Comparison of ENCODE assay signal across 20 cellular contexts in the genomic region with DNA sequence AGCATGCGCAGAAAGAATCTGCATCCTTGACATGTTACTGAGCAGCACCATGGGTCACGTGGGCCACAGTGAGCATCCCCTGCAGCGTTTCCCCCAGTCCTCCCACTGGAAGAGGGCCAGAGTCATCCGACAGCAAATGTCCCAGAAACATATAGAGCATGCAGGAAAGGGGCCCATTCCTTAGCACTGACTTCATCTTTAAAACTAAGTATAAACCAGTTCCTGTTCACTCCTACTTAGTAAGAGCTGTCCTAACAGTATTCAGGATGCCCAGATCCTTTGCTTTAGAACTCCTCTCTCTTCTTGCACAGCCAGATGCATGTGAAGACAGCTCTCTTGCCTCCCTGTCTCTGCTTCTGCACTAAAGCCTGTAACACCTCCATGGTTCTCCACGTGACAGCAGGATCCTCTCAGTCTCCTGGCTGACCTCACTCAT.
DNase-seq lines count a peak whose midpoint lies in the region; ATAC-seq, FAIRE-seq and TF ChIP-seq lines count a peak whose summit lies in the region.
"Had no signal": no experiment of that assay in that cellular context is flagged by ENCODE, and none has a peak within 500 bp of the region (broad histone marks: within the 10 kb centered on the region; RNA-seq: fewer than 3 reads in every experiment).

No MANE protein-coding gene starts in this region.

- no peaks in the 10 kb centered on the region for H4K20me1 ChIP-seq in fibroblast of lung (ENCODE audit: control insufficient read depth, extremely low read depth, insufficient read depth, low read length)

- H3K4me1 Mint-ChIP-seq in mesothelial cell of epicardium, result peaks cover 11% of the 10 kb centered on the region
- H3K4me1 Mint-ChIP-seq: activated naive CD8-positive, alpha-beta T cell treated with anti-CD3 and anti-CD28 coated beads, Interleukin-2, amount 50 U/mL, for 24 hours; stimulated activated effector memory CD8-positive, alpha-beta T cell treated with anti-CD3 and anti-CD28 coated beads, Interleukin-12 subunit alpha, Interleukin-12 subunit beta, amount 100 ng/mL, for 72 hours had no signal

- H3K4me1 ChIP-seq in fibroblast of lung (ENCODE audit: control insufficient read depth, extremely low read depth, insufficient read depth, low read length) (peaks cover 20% of the 10 kb centered on the region), small intestine (ENCODE audit: control insufficient read depth in 2 of 2, insufficient read depth in 1 of 2, low read depth in 1 of 2, low read length in 1 of 2) (no peaks in the 10 kb centered on the region)
- H3K4me1 ChIP-seq: upper lobe of right lung had no signal

- no peaks in the 10 kb centered on the region for H3K9me3 ChIP-seq in fibroblast of lung (ENCODE audit: control insufficient read depth, insufficient read depth, low read depth, low read length)
- H3K9me3 ChIP-seq in small intestine (ENCODE audit: control insufficient read depth, low read depth), result no peaks in the 10 kb centered on the region
- H3K9me3 ChIP-seq: upper lobe of right lung had no signal

- H2AFZ ChIP-seq in fibroblast of lung (ENCODE audit: low read length), result peak overlapping the region; percentile 17

- WGBS in small intestine, 3 donors, result 68 to 91% (median 86%) methylated on average over 5 of the region's 5 CpGs

- peaks cover 3% of the 10 kb centered on the region for H3K36me3 Mint-ChIP-seq in mesothelial cell of epicardium
- H3K36me3 Mint-ChIP-seq: stimulated activated effector memory CD8-positive, alpha-beta T cell treated with anti-CD3 and anti-CD28 coated beads, Interleukin-12 subunit alpha, Interleukin-12 subunit beta, amount 100 ng/mL, for 72 hours had no signal

- H3K9me3 Mint-ChIP-seq in mesothelial cell of epicardium, result peaks cover 4% of the 10 kb centered on the region
- H3K9me3 Mint-ChIP-seq: activated naive CD8-positive, alpha-beta T cell treated with anti-CD3 and anti-CD28 coated beads, Interleukin-2, amount 50 U/mL, for 24 hours; activated T-cell treated with anti-CD3 and anti-CD28 coated beads, Interleukin-2, amount 50 U/mL, for 24 hours; stimulated activated effector memory CD8-positive, alpha-beta T cell treated with anti-CD3 and anti-CD28 coated beads, Interleukin-12 subunit alpha, Interleukin-12 subunit beta, amount 100 ng/mL, for 72 hours had no signal

- no peaks in the 10 kb centered on the region for H3K79me2 ChIP-seq in fibroblast of lung (ENCODE audit: control insufficient read depth, insufficient read depth, low read length)

- peak overlapping the region; percentile 76 for H3K27ac Mint-ChIP-seq in mesothelial cell of epicardium
- H3K27ac Mint-ChIP-seq: activated naive CD8-positive, alpha-beta T cell treated with anti-CD3 and anti-CD28 coated beads, Interleukin-2, amount 50 U/mL, for 24 hours; activated T-cell treated with anti-CD3 and anti-CD28 coated beads, Interleukin-2, amount 50 U/mL, for 24 hours; stimulated activated effector memory CD8-positive, alpha-beta T cell treated with anti-CD3 and anti-CD28 coated beads, Interleukin-12 subunit alpha, Interleukin-12 subunit beta, amount 100 ng/mL, for 72 hours had no signal

- H3K4me3 ChIP-seq in fibroblast of lung (replicated peaks in 1 of 4; ENCODE audit: control extremely low read depth in 1 of 4, insufficient read depth in 1 of 4, low read depth in 3 of 4, low read length in 4 of 4) (no peak overlapping the region), small intestine (ENCODE audit: low read depth in 1 of 2, low read length in 2 of 2) (no peak overlapping the region)
- H3K4me3 ChIP-seq: upper lobe of right lung had no signal

- ATAC-seq in SK-N-SH treated with all-trans-retinoic acid at 6 μM for 48 hours, result peak; percentile 88
- no peak for ATAC-seq in HG03097 (IDR thresholded peaks at IDR 0.05; ENCODE audit: low FRiP score, unreplicated experiment)
- ATAC-seq: activated naive CD8-positive, alpha-beta T cell treated with anti-CD3 and anti-CD28 coated beads, Interleukin-2, amount 50 U/mL, for 24 hours; stimulated activated effector memory CD8-positive, alpha-beta T cell treated with anti-CD3 and anti-CD28 coated beads, Interleukin-12 subunit alpha, Interleukin-12 subunit beta, amount 100 ng/mL, for 72 hours; upper lobe of right lung had no signal

- H3K27ac ChIP-seq in fibroblast of lung (ENCODE audit: insufficient read depth, low read length) (peak overlapping the region; percentile 13), small intestine (ENCODE audit: low read depth in 1 of 2, low read length in 1 of 2) (no peak overlapping the region), substantia nigra (ENCODE audit: low read depth, low read length, poor library complexity, severe bottlenecking) (no peak overlapping the region)
- H3K27ac ChIP-seq: C4-2B, upper lobe of right lung had no signal

- no peak overlapping the region for H3K9ac ChIP-seq in fibroblast of lung (ENCODE audit: insufficient read depth, low read length)

- H3K36me3 ChIP-seq in fibroblast of lung (ENCODE audit: control insufficient read depth, insufficient read depth, low read length) (no peaks in the 10 kb centered on the region), small intestine (ENCODE audit: control insufficient read depth in 2 of 2, insufficient read depth in 2 of 2, low read length in 2 of 2) (no peaks in the 10 kb centered on the region)
- H3K36me3 ChIP-seq: upper lobe of right lung had no signal

- H3K4me3 Mint-ChIP-seq in mesothelial cell of epicardium, result no peak overlapping the region
- H3K4me3 Mint-ChIP-seq: activated naive CD8-positive, alpha-beta T cell treated with anti-CD3 and anti-CD28 coated beads, Interleukin-2, amount 50 U/mL, for 24 hours; activated T-cell treated with anti-CD3 and anti-CD28 coated beads, Interleukin-2, amount 50 U/mL, for 24 hours; stimulated activated effector memory CD8-positive, alpha-beta T cell treated with anti-CD3 and anti-CD28 coated beads, Interleukin-12 subunit alpha, Interleukin-12 subunit beta, amount 100 ng/mL, for 72 hours had no signal

- no peaks in the 10 kb centered on the region for H3K27me3 ChIP-seq in fibroblast of lung (ENCODE audit: control insufficient read depth, insufficient read depth, low read length)
- H3K27me3 ChIP-seq in small intestine (ENCODE audit: control insufficient read depth in 2 of 2, insufficient read depth in 2 of 2, low read length in 2 of 2), result no peaks in the 10 kb centered on the region
- H3K27me3 ChIP-seq: upper lobe of right lung had no signal

- TF ChIP-seq CTCF in fibroblast of lung (conservative IDR thresholded peaks at IDR 0.05 in 1 of 2, IDR thresholded peaks at IDR 0.05 in 1 of 2; ENCODE audit: low read depth in 1 of 2, low read length in 2 of 2), result no peak
- no peak for TF ChIP-seq CTCF in mesothelial cell of epicardium (IDR thresholded peaks at IDR 0.05; ENCODE audit: unreplicated experiment)

- no peak for FAIRE-seq in small intestine (lab: Jason Lieb, UNC)
- FAIRE-seq: islet of Langerhans had no signal

- DNase-seq in EL (peak; percentile 99), fibroblast of lung (ENCODE audit: low read depth in 2 of 2) (peak; percentile 43 to 83), mesothelial cell of epicardium (ENCODE audit: low spot score in 2 of 2, unreplicated experiment in 2 of 2) (no peak), small intestine (no peak), UCSD-AML1 (lab: John Stamatoyannopoulos, UW; ENCODE audit: unreplicated experiment) (no peak), substantia nigra (lab: John Stamatoyannopoulos, UW) (no peak)
- DNase-seq: activated CD4-positive, alpha-beta T cell treated with anti-CD3 and anti-CD28 coated beads for 48 hours; activated naive CD8-positive, alpha-beta T cell treated with anti-CD3 and anti-CD28 coated beads, Interleukin-2, amount 50 U/mL, for 24 hours; activated T-cell treated with anti-CD3 and anti-CD28 coated beads, Interleukin-2, amount 50 U/mL, for 24 hours; DMS79; NCI-H526 treated with DMSO at 0.1 percent for 48 hours; right cardiac atrium; RPMI8226; stimulated activated CD4-positive, alpha-beta T cell treated with anti-CD3 and anti-CD28 coated beads, Interleukin-4, amount 100 ng/mL, for 4 hours; upper lobe of right lung had no signal

- no peaks in the 10 kb centered on the region for H3K27me3 Mint-ChIP-seq in mesothelial cell of epicardium (ENCODE audit: low read depth)
- H3K27me3 Mint-ChIP-seq: activated naive CD8-positive, alpha-beta T cell treated with anti-CD3 and anti-CD28 coated beads, Interleukin-2, amount 50 U/mL, for 24 hours; activated T-cell treated with anti-CD3 and anti-CD28 coated beads, Interleukin-2, amount 50 U/mL, for 24 hours had no signal

- H3K4me2 ChIP-seq in fibroblast of lung (ENCODE audit: extremely low read depth, insufficient read depth, low read length), result no peak overlapping the region

TF ChIP-seq in SK-N-SH treated with all-trans-retinoic acid at 6 μM for 48 hours, 23 proteins besides CTCF, POLR2A, EP300 and RAD21:
- TF ChIP-seq ZNF8 (CRISPR knock-in tag; IDR thresholded peaks at IDR 0.05) (no peak), GLIS3 (CRISPR knock-in tag; IDR thresholded peaks at IDR 0.05) (no peak), PATZ1 (CRISPR knock-in tag; IDR thresholded peaks at IDR 0.05; ENCODE audit: borderline replicate concordance) (no peak)
TF ChIP-seq in SK-N-SH treated with all-trans-retinoic acid at 6 μM for 48 hours: peak in this region for 0.

Comparison
In these comparisons a context has a peak if more than half of its experiments do, and no peak if none do; other contexts are left out.
1. DNase-seq: peak in EL (single experiment) and fibroblast of lung (2 of 2); none in mesothelial cell of epicardium (0 of 2), small intestine (single experiment), UCSD-AML1 (single experiment) and substantia nigra (0 of 49).